ENCODE assay signal across 1 cellular context in genomic region chr3:9749663-9750555, GRCh38.
TF ChIP-seq lines count a peak whose summit lies in the region.

Gene OGG1, plus strand, starts transcription at chr3:9749952. Its CDS starts 335 bp downstream, at chr3:9750287.

TF ChIP-seq in HepG2, 621 proteins besides CTCF, POLR2A, EP300 and RAD21 (continued from another document and continues in another):
- TF ChIP-seq NFAT5 (CRISPR knock-in tag; IDR thresholded peaks at IDR 0.05) (0 out of 2 replicates have a peak, but pooled peaks have one; percentile 41), YY1 (IDR thresholded peaks at IDR 0.05; ENCODE audit: insufficient read depth, insufficient replicate concordance, low read depth, low read length) (peak; percentile 11), ZNF350 (CRISPR knock-in tag; IDR thresholded peaks at IDR 0.05; ENCODE audit: borderline replicate concordance, low read depth) (peak; percentile 89), PRDM15 (CRISPR knock-in tag; IDR thresholded peaks at IDR 0.05) (no peak), ZNF512B (CRISPR knock-in tag; IDR thresholded peaks at IDR 0.05; ENCODE audit: borderline replicate concordance) (no peak), ZNF569 (CRISPR knock-in tag; IDR thresholded peaks at IDR 0.05; ENCODE audit: borderline replicate concordance) (no peak), ZNF414 (CRISPR knock-in tag; IDR thresholded peaks at IDR 0.05) (no peak), DPF2 (CRISPR knock-in tag; IDR thresholded peaks at IDR 0.05; ENCODE audit: borderline replicate concordance, low read depth) (0 out of 2 replicates have a peak, but pooled peaks have one; percentile 21), TRIM22 (IDR thresholded peaks at IDR 0.05) (no peak), TGIF2 (CRISPR knock-in tag; IDR thresholded peaks at IDR 0.05) (no peak), HDAC2 (CRISPR knock-in tag; IDR thresholded peaks at IDR 0.05) (no peak; the same call in 1 of the 2 replicates), PRMT3 (CRISPR knock-in tag; IDR thresholded peaks at IDR 0.05; ENCODE audit: borderline replicate concordance, low read depth) (no peak), ZNF609 (CRISPR knock-in tag; IDR thresholded peaks at IDR 0.05; ENCODE audit: borderline replicate concordance) (peak; percentile 43; the same call in 1 of the 2 replicates), FOSL1 (CRISPR knock-in tag; IDR thresholded peaks at IDR 0.05; ENCODE audit: borderline replicate concordance) (no peak), RFX5 (IDR thresholded peaks at IDR 0.05; ENCODE audit: low read depth, low read length) (no peak; the same call in 1 of the 2 replicates), STAG1 (CRISPR knock-in tag; IDR thresholded peaks at IDR 0.05) (no peak), FIP1L1 (IDR thresholded peaks at IDR 0.05; ENCODE audit: borderline replicate concordance, insufficient read depth, low read depth, low read length) (no peak), SALL1 (CRISPR knock-in tag; IDR thresholded peaks at IDR 0.05) (0 out of 2 replicates have a peak, but pooled peaks have one; percentile 41), SPEN (CRISPR knock-in tag; IDR thresholded peaks at IDR 0.05; ENCODE audit: low read depth) (no peak; the same call in 1 of the 2 replicates), PAWR (CRISPR knock-in tag; IDR thresholded peaks at IDR 0.05; ENCODE audit: borderline replicate concordance) (peak; percentile 86; the same call in 1 of the 2 replicates), ZBTB49 (CRISPR knock-in tag; IDR thresholded peaks at IDR 0.05; ENCODE audit: borderline replicate concordance) (no peak), KDM3A (CRISPR knock-in tag; IDR thresholded peaks at IDR 0.05; ENCODE audit: low read depth) (no peak), ZNF12 (CRISPR knock-in tag; IDR thresholded peaks at IDR 0.05) (no peak), ZZZ3 (CRISPR knock-in tag; IDR thresholded peaks at IDR 0.05; ENCODE audit: borderline replicate concordance) (peak; percentile 22; the same call in 1 of the 2 replicates), ZFP62 (CRISPR knock-in tag; IDR thresholded peaks at IDR 0.05) (no peak), SIX1 (CRISPR knock-in tag; IDR thresholded peaks at IDR 0.05; ENCODE audit: borderline replicate concordance) (no peak), MYNN (CRISPR knock-in tag; IDR thresholded peaks at IDR 0.05; ENCODE audit: low read depth) (no peak), STAT5B (CRISPR knock-in tag; IDR thresholded peaks at IDR 0.05) (no peak), ZFP36 (IDR thresholded peaks at IDR 0.05; ENCODE audit: borderline replicate concordance, low read depth, low read length, partially characterized antibody) (no peak), ZBTB25 (CRISPR knock-in tag; IDR thresholded peaks at IDR 0.05) (no peak; the same call in 1 of the 2 replicates), ZNF883 (CRISPR knock-in tag; IDR thresholded peaks at IDR 0.05; ENCODE audit: not compliant biosample characterization) (no peak), ZFP82 (CRISPR knock-in tag; IDR thresholded peaks at IDR 0.05; ENCODE audit: borderline replicate concordance) (no peak)
